8 cellular contexts compared by ENCODE assay signal in the genomic region with DNA sequence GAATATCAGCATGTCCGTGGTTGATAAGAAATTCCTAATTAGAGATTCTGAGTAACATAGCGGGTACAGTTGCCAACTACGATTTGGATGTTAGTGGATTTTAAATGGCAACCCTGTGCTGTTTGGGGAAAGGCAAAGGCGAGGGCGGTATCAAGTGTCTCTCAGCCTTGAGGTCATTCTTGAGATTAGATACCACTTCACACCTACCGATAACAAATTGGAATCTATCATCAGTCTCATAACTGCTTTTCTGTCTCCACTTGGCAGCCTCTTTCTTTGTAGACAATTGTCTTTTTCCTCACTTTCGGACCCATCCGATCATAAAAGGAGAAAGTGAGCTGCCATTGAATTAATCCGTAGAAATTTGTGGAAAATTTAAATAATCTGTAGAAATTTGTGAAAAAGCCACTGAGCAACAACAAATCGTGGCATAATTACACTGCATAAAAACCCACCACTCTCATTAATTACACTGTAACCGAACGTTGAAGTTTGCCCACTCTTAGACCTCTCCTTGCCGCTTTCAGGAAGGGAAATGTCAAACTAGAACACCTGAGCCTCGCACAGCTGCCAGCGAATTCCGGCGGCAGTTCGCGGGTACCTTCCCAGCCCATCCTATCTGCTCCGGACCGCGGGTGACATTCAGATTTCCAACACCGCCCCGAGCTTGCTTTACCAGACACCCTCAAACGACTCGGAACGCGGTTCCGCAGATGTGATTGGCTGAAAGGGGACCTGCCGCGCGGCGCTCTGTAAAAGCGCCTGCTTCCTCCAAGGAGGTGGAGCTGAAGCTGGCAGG. TPM values are rescaled to one million over a fixed set of nuclear protein-coding genes. Genes with fewer than 3 reads are reported as not detected.
DNase-seq lines count a peak whose midpoint lies in the region; ATAC-seq and TF ChIP-seq lines count a peak whose summit lies in the region.

No MANE protein-coding gene starts in this region.

- no peaks in the 10 kb centered on the region for H3K27me3 Mint-ChIP-seq in progenitor cell of endocrine pancreas

- peaks cover 27% of the 10 kb centered on the region for H3K36me3 ChIP-seq in SJSA1

- H3K27ac Mint-ChIP-seq in progenitor cell of endocrine pancreas, result peak overlapping the region; percentile 95

- peaks cover 31% of the 10 kb centered on the region for H3K4me1 ChIP-seq in SJSA1 (replicated peaks)

- H3K4me3 ChIP-seq in SJSA1, result peak overlapping the region; percentile 83

- H3K36me3 Mint-ChIP-seq in progenitor cell of endocrine pancreas (ENCODE audit: insufficient read depth), result no peaks in the 10 kb centered on the region

- peak overlapping the region; percentile 19; the same call in 1 of the 2 replicates for H3K27ac ChIP-seq in SJSA1
- peak overlapping the region; percentile 48 for H3K27ac ChIP-seq in angular gyrus (ENCODE audit: low read depth, low read length)

- H3K9me3 ChIP-seq in SJSA1 (replicated peaks), result no peaks in the 10 kb centered on the region

- peak; percentile 7 for TF ChIP-seq CTCF in progenitor cell of endocrine pancreas (IDR thresholded peaks at IDR 0.05; ENCODE audit: unreplicated experiment)

- DNase-seq in ACHN (peak; percentile 88), HuH-7 (ENCODE audit: low spot score) (peak; percentile 42), SJSA1 (ENCODE audit: low read depth in 1 of 2, low spot score in 2 of 2) (peak; percentile 82 to 96), hepatic stellate cell (ENCODE audit: low spot score) (peak; percentile 81), progenitor cell of endocrine pancreas (ENCODE audit: low spot score, unreplicated experiment) (peak; percentile 38), GF-D8 (lab: John Stamatoyannopoulos, UW) (no peak)

- peak; percentile 15 for ATAC-seq in GM19035 (IDR thresholded peaks at IDR 0.05; ENCODE audit: unreplicated experiment)

- H3K4me3 Mint-ChIP-seq in progenitor cell of endocrine pancreas (ENCODE audit: low read depth), result peak overlapping the region; percentile 91

- peaks cover 35% of the 10 kb centered on the region for H3K4me1 Mint-ChIP-seq in progenitor cell of endocrine pancreas (ENCODE audit: low read depth)

- H3K27me3 ChIP-seq in SJSA1 (replicated peaks), result no peaks in the 10 kb centered on the region

- in situ Hi-C loops in ACHN (cut with HindIII; ENCODE audit: low pct_ligation_motif_present, low pct_unique_long_range_greater_than_20kb, low sequenced_read_pairs), result no loop called here

- H3K9me3 Mint-ChIP-seq in progenitor cell of endocrine pancreas (ENCODE audit: low read depth), result no peaks in the 10 kb centered on the region

RNA-seq across cellular contexts. Expression of a gene that starts 0.8 kb away (rescaled TPM):
- 30.4 and 39.2 TPM in 2 replicates for total RNA-seq in SJSA1 (2014; rRNA removed; shearing (Covaris generic))
- total RNA-seq in progenitor cell of endocrine pancreas, result 20.4 and 24.4 TPM in 2 replicates
